1 cellular context compared by ENCODE assay signal in genomic region chr2:168679741-168680140, GRCh38.
TF ChIP-seq lines count a peak whose summit lies in the region.

No MANE protein-coding gene starts in this region.

TF ChIP-seq in HEK293, 187 proteins besides CTCF, POLR2A, EP300 and RAD21 (continued from another document):
- TF ChIP-seq ZNF140 (tag by site-specific recombination; IDR thresholded peaks at IDR 0.05) (no peak), ZNF366 (tag by site-specific recombination; conservative IDR thresholded peaks at IDR 0.05) (peak; percentile 36; the same call in 1 of the 2 replicates), TRIM28 (IDR thresholded peaks at IDR 0.05; ENCODE audit: borderline replicate concordance, low read length) (peak; percentile 78; the same call in 1 of the 2 replicates), ZNF211 (tag by site-specific recombination; IDR thresholded peaks at IDR 0.05; ENCODE audit: low read depth) (no peak), ZNF302 (tag by site-specific recombination; IDR thresholded peaks at IDR 0.05; ENCODE audit: low read depth) (no peak), ZFP41 (tag by site-specific recombination; IDR thresholded peaks at IDR 0.05; ENCODE audit: borderline replicate concordance) (no peak), ZNF174 (tag by site-specific recombination; IDR thresholded peaks at IDR 0.05) (no peak), ELK4 (IDR thresholded peaks at IDR 0.05; ENCODE audit: borderline replicate concordance, low read depth, low read length) (no peak), ZNF398 (tag by site-specific recombination; IDR thresholded peaks at IDR 0.05) (no peak), ZNF404 (tag by site-specific recombination; IDR thresholded peaks at IDR 0.05) (no peak), ZNF529 (tag by site-specific recombination; IDR thresholded peaks at IDR 0.05; ENCODE audit: insufficient replicate concordance) (no peak), FEZF1 (tag by site-specific recombination; IDR thresholded peaks at IDR 0.05) (peak; percentile 92), ZNF138 (tag by site-specific recombination; IDR thresholded peaks at IDR 0.05; ENCODE audit: borderline replicate concordance) (no peak), ZNF747 (tag by site-specific recombination; IDR thresholded peaks at IDR 0.05) (no peak), ZSCAN30 (tag by site-specific recombination; IDR thresholded peaks at IDR 0.05) (0 out of 2 replicates have a peak, but pooled peaks have one; percentile 19), ZNF184 (tag by site-specific recombination; IDR thresholded peaks at IDR 0.05) (no peak), ZNF624 (tag by site-specific recombination; IDR thresholded peaks at IDR 0.05) (no peak), ZNF248 (tag by site-specific recombination; IDR thresholded peaks at IDR 0.05) (no peak), ZNF354C (tag by site-specific recombination; IDR thresholded peaks at IDR 0.05; ENCODE audit: borderline replicate concordance, low read depth) (no peak), ZNF510 (tag by site-specific recombination; IDR thresholded peaks at IDR 0.05; ENCODE audit: insufficient replicate concordance) (no peak), PRDM6 (tag by site-specific recombination; IDR thresholded peaks at IDR 0.05) (peak; percentile 89), BCL11A (tag by site-specific recombination; IDR thresholded peaks at IDR 0.05; ENCODE audit: low read depth) (no peak), ZNF692 (tag by site-specific recombination; IDR thresholded peaks at IDR 0.05) (no peak), ZNF843 (tag by site-specific recombination; IDR thresholded peaks at IDR 0.05) (peak; percentile 89), ZNF645 (tag by site-specific recombination; IDR thresholded peaks at IDR 0.05) (no peak), SETDB1 (IDR thresholded peaks at IDR 0.05; ENCODE audit: insufficient read length, low read length) (no peak), ZNF449 (tag by site-specific recombination; IDR thresholded peaks at IDR 0.05) (no peak), ZNF114 (tag by site-specific recombination; IDR thresholded peaks at IDR 0.05) (no peak), ZNF121 (tag by site-specific recombination; IDR thresholded peaks at IDR 0.05) (no peak), ZEB2 (tag by site-specific recombination; IDR thresholded peaks at IDR 0.05) (peak; percentile 62; the same call in 1 of the 2 replicates), BCL11B (tag by site-specific recombination; IDR thresholded peaks at IDR 0.05; ENCODE audit: low read depth) (peak; percentile 39; the same call in 1 of the 2 replicates), PBX3 (CRISPR knock-in tag; IDR thresholded peaks at IDR 0.05) (no peak), GLIS2 (tag by site-specific recombination; IDR thresholded peaks at IDR 0.05) (no peak), ZBTB20 (tag by site-specific recombination; IDR thresholded peaks at IDR 0.05) (no peak), ZNF76 (tag by site-specific recombination; IDR thresholded peaks at IDR 0.05; ENCODE audit: borderline replicate concordance, low read depth) (no peak), OSR2 (tag by site-specific recombination; IDR thresholded peaks at IDR 0.05) (peak; percentile 52; the same call in 1 of the 2 replicates), SP7 (tag by site-specific recombination; IDR thresholded peaks at IDR 0.05) (no peak), ZNF214 (tag by site-specific recombination; IDR thresholded peaks at IDR 0.05; ENCODE audit: borderline replicate concordance) (no peak), ZNF785 (tag by site-specific recombination; IDR thresholded peaks at IDR 0.05) (no peak), ZNF677 (tag by site-specific recombination; IDR thresholded peaks at IDR 0.05) (no peak), KLF7 (tag by site-specific recombination; IDR thresholded peaks at IDR 0.05; ENCODE audit: borderline replicate concordance) (no peak), ZBTB7A (tag by site-specific recombination; IDR thresholded peaks at IDR 0.05; ENCODE audit: low read depth) (no peak), ZSCAN18 (tag by site-specific recombination; IDR thresholded peaks at IDR 0.05) (no peak), ZNF311 (tag by site-specific recombination; IDR thresholded peaks at IDR 0.05; ENCODE audit: borderline replicate concordance) (no peak), ZNF416 (tag by site-specific recombination; IDR thresholded peaks at IDR 0.05) (no peak), ZIC2 (tag by site-specific recombination; IDR thresholded peaks at IDR 0.05) (0 out of 2 replicates have a peak, but pooled peaks have one; percentile 36), ZNF266 (tag by site-specific recombination; IDR thresholded peaks at IDR 0.05; ENCODE audit: low read depth) (no peak), TCF7L2 (IDR thresholded peaks at IDR 0.05; ENCODE audit: borderline replicate concordance, low read depth, low read length) (peak; percentile 97), ZNF433 (tag by site-specific recombination; IDR thresholded peaks at IDR 0.05; ENCODE audit: low read depth) (no peak), HIC1 (tag by site-specific recombination; IDR thresholded peaks at IDR 0.05) (no peak), ZSCAN16 (tag by site-specific recombination; IDR thresholded peaks at IDR 0.05) (no peak), SP3 (tag by site-specific recombination; IDR thresholded peaks at IDR 0.05) (no peak), ZNF501 (tag by site-specific recombination; IDR thresholded peaks at IDR 0.05) (no peak), ZNF549 (tag by site-specific recombination; IDR thresholded peaks at IDR 0.05) (no peak), ZNF16 (tag by site-specific recombination; IDR thresholded peaks at IDR 0.05; ENCODE audit: low read depth) (no peak), ZBTB26 (tag by site-specific recombination; optimal IDR thresholded peaks at IDR 0.05) (no peak), GLI2 (tag by site-specific recombination; IDR thresholded peaks at IDR 0.05; ENCODE audit: borderline replicate concordance, low read depth) (0 out of 2 replicates have a peak, but pooled peaks have one; percentile 14)
TF ChIP-seq in HEK293: peak in this region for 13.
